In the genomic region with DNA sequence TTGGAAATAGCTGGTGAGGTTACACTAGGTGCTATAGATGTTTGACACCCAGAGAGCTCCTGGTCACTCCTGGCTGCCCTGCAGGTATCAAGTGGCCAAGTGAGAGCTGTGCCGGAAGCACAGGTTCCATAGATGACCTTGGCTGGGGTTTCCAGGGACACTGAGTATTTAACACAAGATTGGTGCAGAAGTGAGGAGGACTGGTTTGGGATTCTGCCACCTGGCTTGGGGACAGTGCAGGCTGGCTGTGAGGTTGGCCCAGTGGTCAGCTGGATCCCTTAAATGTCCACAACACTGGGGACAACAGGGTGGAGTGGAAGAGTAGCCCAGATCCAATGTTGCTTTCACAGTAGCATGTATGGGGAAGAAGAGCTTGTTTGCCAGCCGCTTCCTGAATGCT, we compare ENCODE assay signal across 22 cellular contexts. TPM values are rescaled to one million over a fixed set of nuclear protein-coding genes. Genes with fewer than 3 reads are reported as not detected.
"Had no signal": no experiment of that assay in that cellular context is flagged by ENCODE, and none has a peak within 500 bp of the region (broad histone marks: within the 10 kb centered on the region; RNA-seq: fewer than 3 reads in every experiment).

No MANE protein-coding gene starts in this region.

- H3K27ac Mint-ChIP-seq: activated B cell treated with CpG ODN at 0.5 μM for 24 hours; activated CD4-positive, alpha-beta T cell treated with anti-CD3 and anti-CD28 coated beads, Interleukin-2, amount 10 ng/mL, durations not matched to agents 24 days and 14 days; activated CD8-positive, alpha-beta memory T cell treated with anti-CD3 and anti-CD28 coated beads, Interleukin-2, amount 10 ng/mL, durations not matched to agents 7 days and 5 days; activated naive CD4-positive, alpha-beta T cell treated with anti-CD3 and anti-CD28 coated beads for 36 hours; activated naive CD8-positive, alpha-beta T cell treated with anti-CD3 and anti-CD28 coated beads for 36 hours; T-helper 1 cell treated with Interleukin-12 subunit alpha and Interleukin-12 subunit beta and Interleukin-4 antibody, amounts not matched to agents 30 μg/mL and 1 μg/mL, for 36 hours had no signal

- DNase-seq: activated B cell treated with CpG ODN at 0.5 μM for 24 hours; activated CD4-positive, alpha-beta T cell treated with anti-CD3 and anti-CD28 coated beads for 1 hour; activated CD4-positive, alpha-beta T cell treated with anti-CD3 and anti-CD28 coated beads, Interleukin-2, amount 10 ng/mL, durations not matched to agents 24 days and 14 days; activated CD4-positive, alpha-beta T cell treated with anti-CD3 and anti-CD28 coated beads, Interleukin-2, amount 50 U/mL, for 48 hours; activated CD8-positive, alpha-beta memory T cell treated with anti-CD3 and anti-CD28 coated beads, Interleukin-2, amount 10 ng/mL, durations not matched to agents 7 days and 5 days; activated effector memory CD4-positive, alpha-beta T cell treated with anti-CD3 and anti-CD28 coated beads, Interleukin-2, amount 50 U/mL, for 16 hours; activated naive CD4-positive, alpha-beta T cell treated with anti-CD3 and anti-CD28 coated beads for 36 hours; activated naive CD8-positive, alpha-beta T cell treated with anti-CD3 and anti-CD28 coated beads for 36 hours; activated T-cell treated with anti-CD3 and anti-CD28 coated beads, Interleukin-2, amount 50 U/mL, for 4 hours; cerebellar nuclear complex; Karpas-422; MM.1S; NCI-H1105; NCI-H1436; NCI-H187; NCI-H2081; NCI-H510A treated with DMSO at 0.1 percent for 48 hours; NCI-H69; PC-9; SHP77 treated with DMSO at 0.1 percent for 48 hours had no signal

- H3K4me3 ChIP-seq: PC-9 had no signal

- H3K36me3 Mint-ChIP-seq: activated CD8-positive, alpha-beta memory T cell treated with anti-CD3 and anti-CD28 coated beads, Interleukin-2, amount 10 ng/mL, durations not matched to agents 7 days and 5 days; activated naive CD8-positive, alpha-beta T cell treated with anti-CD3 and anti-CD28 coated beads for 36 hours had no signal

- H3K9me3 Mint-ChIP-seq: activated B cell treated with CpG ODN at 0.5 μM for 24 hours; activated CD4-positive, alpha-beta T cell treated with anti-CD3 and anti-CD28 coated beads, Interleukin-2, amount 10 ng/mL, durations not matched to agents 24 days and 14 days; activated naive CD4-positive, alpha-beta T cell treated with anti-CD3 and anti-CD28 coated beads for 36 hours; activated naive CD8-positive, alpha-beta T cell treated with anti-CD3 and anti-CD28 coated beads for 36 hours; activated T-cell treated with anti-CD3 and anti-CD28 coated beads, Interleukin-2, amount 50 U/mL, for 4 hours; T-helper 1 cell treated with Interleukin-12 subunit alpha and Interleukin-12 subunit beta and Interleukin-4 antibody, amounts not matched to agents 30 μg/mL and 1 μg/mL, for 36 hours had no signal

- H3K4me3 Mint-ChIP-seq: activated B cell treated with CpG ODN at 0.5 μM for 24 hours; activated CD4-positive, alpha-beta T cell treated with anti-CD3 and anti-CD28 coated beads, Interleukin-2, amount 10 ng/mL, durations not matched to agents 24 days and 14 days; activated CD8-positive, alpha-beta memory T cell treated with anti-CD3 and anti-CD28 coated beads, Interleukin-2, amount 10 ng/mL, durations not matched to agents 7 days and 5 days; activated naive CD4-positive, alpha-beta T cell treated with anti-CD3 and anti-CD28 coated beads for 36 hours; activated naive CD8-positive, alpha-beta T cell treated with anti-CD3 and anti-CD28 coated beads for 36 hours; activated T-cell treated with anti-CD3 and anti-CD28 coated beads, Interleukin-2, amount 50 U/mL, for 4 hours; T-helper 1 cell treated with Interleukin-12 subunit alpha and Interleukin-12 subunit beta and Interleukin-4 antibody, amounts not matched to agents 30 μg/mL and 1 μg/mL, for 36 hours had no signal

- H2AFZ ChIP-seq: PC-9 had no signal

- H3K4me2 ChIP-seq: PC-9 had no signal

- H3K27ac ChIP-seq: PC-9 had no signal

RNA-seq across cellular contexts. Expression of a gene that starts 5.3 kb away (rescaled TPM):
- total RNA-seq: activated CD4-positive, alpha-beta T cell treated with anti-CD3 and anti-CD28 coated beads, Interleukin-2, amount 10 ng/mL, durations not matched to agents 24 days and 14 days; activated naive CD4-positive, alpha-beta T cell treated with anti-CD3 and anti-CD28 coated beads for 36 hours had no signal

RNA-seq across cellular contexts. Expression of a gene that starts 48.4 kb away (rescaled TPM):
- total RNA-seq: activated B cell treated with CpG ODN at 0.5 μM for 24 hours; activated CD4-positive, alpha-beta T cell treated with anti-CD3 and anti-CD28 coated beads, Interleukin-2, amount 10 ng/mL, durations not matched to agents 24 days and 14 days; activated CD8-positive, alpha-beta memory T cell treated with anti-CD3 and anti-CD28 coated beads, Interleukin-2, amount 10 ng/mL, durations not matched to agents 7 days and 5 days; activated naive CD4-positive, alpha-beta T cell treated with anti-CD3 and anti-CD28 coated beads for 36 hours; activated naive CD8-positive, alpha-beta T cell treated with anti-CD3 and anti-CD28 coated beads for 36 hours; SK-MEL-5 had no signal
